Comparison of ENCODE assay signal across 14 cellular contexts in the genomic region with DNA sequence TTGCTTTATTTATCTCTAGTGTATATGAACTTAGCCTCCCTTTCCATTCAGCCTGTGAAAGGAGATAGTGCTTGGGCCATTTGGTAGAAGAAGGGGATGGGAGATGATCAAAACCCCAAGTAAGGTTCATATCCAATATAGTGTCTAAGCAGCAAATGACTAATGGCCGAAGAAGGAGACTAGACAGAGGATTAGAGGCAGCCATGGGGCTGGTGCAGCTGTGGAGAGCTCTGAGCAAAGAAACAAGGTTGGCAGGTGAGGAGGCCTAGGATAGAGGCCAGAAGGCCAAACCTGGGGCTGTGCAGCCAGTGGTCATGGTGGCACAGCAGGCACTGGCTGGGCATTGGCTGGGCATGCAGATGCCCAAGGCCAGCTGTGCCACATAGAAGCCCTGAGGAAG. TPM values are rescaled to one million over a fixed set of nuclear protein-coding genes. Genes with fewer than 3 reads are reported as not detected.
A peak's percentile ranks its signal among the peaks of the same experiment; 100 is the strongest.
DNase-seq lines count a peak whose midpoint lies in the region; ATAC-seq and TF ChIP-seq lines count a peak whose summit lies in the region.
"Had no signal": no experiment of that assay in that cellular context is flagged by ENCODE, and none has a peak within 500 bp of the region (broad histone marks: within the 10 kb centered on the region; RNA-seq: fewer than 3 reads in every experiment).

No MANE protein-coding gene starts in this region.

- H3K4me2 ChIP-seq in IMR-90 (ENCODE audit: low read depth, low read length) (no peak overlapping the region), neural cell (ENCODE audit: low read length) (no peak overlapping the region)

- peak overlapping the region; percentile 3 for H2AK9ac ChIP-seq in IMR-90 (replicated peaks; ENCODE audit: low read depth, low read length, poor library complexity)

- intact Hi-C loops in IMR-90 (cut with micrococcal nuclease) (no loop called here), dorsolateral prefrontal cortex (cut with DNase I) (no loop called here)

- H3K27me3 ChIP-seq in AG04450 (ENCODE audit: control insufficient read depth, insufficient read depth, low read length): no peaks in the 10 kb centered on the region
- no peaks in the 10 kb centered on the region for H3K27me3 ChIP-seq in IMR-90 (ENCODE audit: control insufficient read depth, insufficient read depth, low read length)
- H3K27me3 ChIP-seq in brain microvascular endothelial cell (replicated peaks): no peaks in the 10 kb centered on the region
- H3K27me3 ChIP-seq in neural cell (ENCODE audit: insufficient read depth, low read depth, low read length): no peaks in the 10 kb centered on the region
- H3K27me3 ChIP-seq in dorsolateral prefrontal cortex: no peaks in the 10 kb centered on the region
- H3K27me3 ChIP-seq: stomach had no signal

- in situ Hi-C loops in IMR-90 (cut with MboI; ENCODE audit: low sequenced_read_pairs) (no loop called here), brain microvascular endothelial cell (cut with HindIII; ENCODE audit: low pct_ligation_motif_present, low sequenced_read_pairs) (no loop called here)

- H2BK5ac ChIP-seq in IMR-90 (ENCODE audit: low read depth, low read length, poor library complexity, severe bottlenecking): peak overlapping the region; percentile 96

- TF ChIP-seq CTCF in AG04450 (IDR thresholded peaks at IDR 0.05; ENCODE audit: low read depth, low read length) (no peak), IMR-90 (conservative IDR thresholded peaks at IDR 0.05; ENCODE audit: low read depth, low read length) (no peak), brain microvascular endothelial cell (IDR thresholded peaks at IDR 0.05; ENCODE audit: low read depth, low read length, missing control alignments) (no peak), neural cell (IDR thresholded peaks at IDR 0.05; ENCODE audit: poor library complexity, severe bottlenecking) (no peak), dorsolateral prefrontal cortex (IDR thresholded peaks at IDR 0.05 in 54 of 56, conservative IDR thresholded peaks at IDR 0.05 in 2 of 56; ENCODE audit: low read depth in 1 of 56, partially characterized antibody in 56 of 56) (no peak)

- H4K20me1 ChIP-seq in IMR-90 (ENCODE audit: insufficient read depth, low read length) (no peaks in the 10 kb centered on the region), neural cell (ENCODE audit: insufficient read depth) (no peaks in the 10 kb centered on the region)

- H3K14ac ChIP-seq in IMR-90 (replicated peaks; ENCODE audit: low read depth, low read length): peak overlapping the region; percentile 97

- H3F3A ChIP-seq in neural cell (ENCODE audit: insufficient read depth, low read length, poor library complexity, severe bottlenecking): peaks cover 4% of the 10 kb centered on the region

- H3K9me3 ChIP-seq in AG04450 (ENCODE audit: control insufficient read depth, insufficient read depth, low read length) (peaks cover 2% of the 10 kb centered on the region; the same call in 1 of the 2 replicates), IMR-90 (ENCODE audit: control insufficient read depth, insufficient read depth, low read length) (no peaks in the 10 kb centered on the region), neural cell (ENCODE audit: low read length) (no peaks in the 10 kb centered on the region)
- H3K9me3 ChIP-seq: left ventricle myocardium inferior, stomach had no signal

- TF ChIP-seq RAD21 in IMR-90 (IDR thresholded peaks at IDR 0.05; ENCODE audit: low read length) (no peak), neural cell (conservative IDR thresholded peaks at IDR 0.05) (no peak)

- H2BK20ac ChIP-seq in IMR-90 (ENCODE audit: low read depth, low read length): peak overlapping the region; percentile 96

- no peak for TF ChIP-seq EP300 in neural cell (conservative IDR thresholded peaks at IDR 0.05; ENCODE audit: poor library complexity, severe bottlenecking)

- H3K9me1 ChIP-seq in IMR-90 (ENCODE audit: insufficient read depth, low read length): peaks cover 58% of the 10 kb centered on the region

- no peaks in the 10 kb centered on the region for H3K9me2 ChIP-seq in neural cell (ENCODE audit: insufficient read depth, low read length)

- H3K4ac ChIP-seq in IMR-90 (ENCODE audit: low read depth, low read length): peak overlapping the region; percentile 99

- no peak for TF ChIP-seq POLR2A in IMR-90 (IDR thresholded peaks at IDR 0.05; ENCODE audit: low read depth, low read length)

- BruUV-seq in IMR-90 (replicated peaks; lab: Mats Ljungman, UMichigan): no TSS peak

- peak overlapping the region; percentile 98 for H3K23ac ChIP-seq in IMR-90 (ENCODE audit: low read depth, low read length)

- H3K9ac ChIP-seq in IMR-90 (ENCODE audit: low read depth, low read length) (no peak overlapping the region), neural cell (ENCODE audit: low read length) (no peak overlapping the region)

- H2BK15ac ChIP-seq in IMR-90 (ENCODE audit: low read depth, low read length): peak overlapping the region; percentile 63; the same call in 2 of the 3 replicates

- WGBS in IMR-90 (ENCODE audit: extremely low coverage in 2 of 2, insufficient read length in 1 of 2), 2 experiments: 50% methylated on average over 1 of the region's 1 CpG; no CpG with 5 or more reads in 1 of the 2 experiments

- H3K36me3 ChIP-seq in IMR-90 (ENCODE audit: control insufficient read depth, insufficient read depth, low read length) (no peaks in the 10 kb centered on the region), brain microvascular endothelial cell (replicated peaks) (no peaks in the 10 kb centered on the region), neural cell (ENCODE audit: insufficient read depth, low read length) (no peaks in the 10 kb centered on the region)
- H3K36me3 ChIP-seq: left ventricle myocardium inferior, stomach had no signal

- H3K18ac ChIP-seq in IMR-90 (ENCODE audit: low read depth, low read length): peak overlapping the region; percentile 38

- no peak for ATAC-seq in IMR-90 (ENCODE audit: low read depth)

- H2AK5ac ChIP-seq in IMR-90 (ENCODE audit: low read depth, low read length): peak overlapping the region; percentile 100

- no peak overlapping the region for H3K56ac ChIP-seq in IMR-90 (ENCODE audit: extremely low read depth, insufficient read depth, low read length)

- peak overlapping the region; percentile 21 for H4K5ac ChIP-seq in IMR-90 (ENCODE audit: low read depth, low read length)

- POLR2A ChIA-PET in AG04450 (lab: Yijun Ruan, JAX) (interaction anchor here (0.6 to 0.8 kb wide), 2 partner anchors 26 to 164 kb away, joined by 4 to 10 read pairs; partner anchors contain the start of gene TMEM209), IMR-90 (lab: Charles Lee; ENCODE audit: unreplicated experiment) (no interaction called here)

- peaks cover 0 to 26% of the 10 kb centered on the region in 2 experiments; a peak in 1 of 4 replicates for H3K79me1 ChIP-seq in IMR-90 (ENCODE audit: low read depth in 1 of 2, low read length in 2 of 2)

- DNase-seq in AG04450 (ENCODE audit: low read depth, low spot score) (no peak), IMR-90 (no peak), brain microvascular endothelial cell (peak; percentile 32), dorsolateral prefrontal cortex (no peak), GM19238 (ENCODE audit: insufficient read length, low spot score) (no peak), NCI-H2081 treated with DMSO at 0.1 percent for 48 hours (lab: John Stamatoyannopoulos, UW) (no peak)
- DNase-seq in stimulated activated CD4-positive, alpha-beta T cell treated with anti-CD3 and anti-CD28 coated beads, Interleukin-2, amount 100 ng/mL, for 24 hours: no peak
- DNase-seq: activated B cell treated with CpG ODN at 0.5 μM for 24 hours; activated naive CD4-positive, alpha-beta T cell treated with anti-CD3 and anti-CD28 coated beads, Interleukin-2, amount 50 U/mL, for 16 hours; left ventricle myocardium inferior; NCI-H1436; NCI-H510A; stomach had no signal

- dilution Hi-C loops in IMR-90 (cut with HindIII; ENCODE audit: low sequenced_read_pairs, unreplicated experiment): no loop called here

- peak overlapping the region; percentile 28 to 96; a peak in 3 of 4 replicates for H4K8ac ChIP-seq in IMR-90 (ENCODE audit: low read depth in 2 of 2, low read length in 2 of 2)

- H3K79me2 ChIP-seq in neural cell (replicated peaks; ENCODE audit: insufficient read depth, low read length): no peaks in the 10 kb centered on the region

- H4K91ac ChIP-seq in IMR-90 (ENCODE audit: insufficient read depth, low read depth, low read length): peak overlapping the region; percentile 95

- peak overlapping the region; percentile 11 for H2AFZ ChIP-seq in IMR-90 (replicated peaks; ENCODE audit: low read length, poor library complexity)
- no peak overlapping the region for H2AFZ ChIP-seq in neural cell (ENCODE audit: low read depth, low read length)

- H2BK120ac ChIP-seq in IMR-90 (ENCODE audit: low read depth, low read length): peak overlapping the region; percentile 98

- peaks cover 60% of the 10 kb centered on the region for H3K4me1 ChIP-seq in IMR-90 (ENCODE audit: control insufficient read depth, insufficient read depth, low read length)

- CTCF ChIA-PET in AG04450 (lab: Charles Lee): no interaction called here
- CTCF ChIA-PET in IMR-90 (lab: Yijun Ruan, JAX): no interaction called here

- no peak overlapping the region for H3K4me3 ChIP-seq in AG04450 (ENCODE audit: low read depth, low read length)
- H3K4me3 ChIP-seq in IMR-90 (ENCODE audit: insufficient read depth, low read depth, low read length): no peak overlapping the region
- no peak overlapping the region for H3K4me3 ChIP-seq in brain microvascular endothelial cell (ENCODE audit: low read depth, low read length)
- H3K4me3 ChIP-seq in neural cell (ENCODE audit: low read length): no peak overlapping the region
- no peak overlapping the region for H3K4me3 ChIP-seq in dorsolateral prefrontal cortex
- H3K4me3 ChIP-seq: left ventricle myocardium inferior, stomach had no signal

- H3K27ac ChIP-seq in AG04450 (ENCODE audit: low read depth, low read length): peak overlapping the region; percentile 31
- H3K27ac ChIP-seq in IMR-90 (ENCODE audit: insufficient read depth, low read length): peak overlapping the region; percentile 76
- H3K27ac ChIP-seq in brain microvascular endothelial cell: peak overlapping the region; percentile 67
- peak overlapping the region; percentile 4 for H3K27ac ChIP-seq in neural cell (ENCODE audit: low read length)
- H3K27ac ChIP-seq in dorsolateral prefrontal cortex: no peak overlapping the region

RNA-seq across cellular contexts. Expression of gene CPA1, which starts 10.5 kb away (rescaled TPM):
- polyA plus RNA-seq in AG04450 (2011; rRNA removed) (0.07 and 0.09 TPM in 2 replicates), IMR-90 (2012; rRNA removed) (not detected in 2 replicates), neural cell (not detected in 2 replicates)
- polyA minus RNA-seq in AG04450 (2011; rRNA and poly(A)+ RNA removed): not detected in 2 replicates
- total RNA-seq in IMR-90 (2012; rRNA removed) (not detected in 2 replicates), dorsolateral prefrontal cortex (under 1 TPM in 4 of 120 experiments, not detected in 116; 0.45 to 0.63 (median 0.56) TPM)
- 0.07 TPM in 1 of 2 replicates, not detected in the other for polyA plus RNA-seq in IMR-90 (2012; cell fraction: cytosol; rRNA removed)
- 0.26 and 0.32 TPM in 2 replicates for polyA plus RNA-seq in IMR-90 (2012; cell fraction: nucleus; rRNA removed; ENCODE audit: low replicate concordance)
- polyA minus RNA-seq in neural cell: not detected in 2 replicates
- total RNA-seq: activated B cell treated with CpG ODN at 0.5 μM for 24 hours, left ventricle myocardium inferior, stomach had no signal

RNA-seq across cellular contexts. Expression of gene CPA5, which starts 25.2 kb away (rescaled TPM):
- 0.14 and 0.16 TPM in 2 replicates for polyA plus RNA-seq in AG04450 (2011; rRNA removed)
- 0.23 TPM in 1 of 2 replicates, not detected in the other for polyA minus RNA-seq in AG04450 (2011; rRNA and poly(A)+ RNA removed)
- total RNA-seq in IMR-90 (2012; rRNA removed): under 0.01 TPM in 1 of 2 replicates, not detected in the other
- 0.53 and 0.86 TPM in 2 replicates for polyA plus RNA-seq in IMR-90 (2012; rRNA removed)
- polyA plus RNA-seq in IMR-90 (2012; cell fraction: cytosol; rRNA removed): 0.32 and 0.45 TPM in 2 replicates
- 0.72 and 0.95 TPM in 2 replicates for polyA plus RNA-seq in IMR-90 (2012; cell fraction: nucleus; rRNA removed; ENCODE audit: low replicate concordance)
- not detected in 2 replicates for polyA plus RNA-seq in neural cell
- polyA minus RNA-seq in neural cell: 0.46 and 0.49 TPM in 2 replicates
- 1 to 10 TPM in 16 of 120 experiments, under 1 TPM in 20, not detected in 84; 0.19 to 2.7 (median 0.81) TPM for total RNA-seq in dorsolateral prefrontal cortex
- total RNA-seq: activated B cell treated with CpG ODN at 0.5 μM for 24 hours, left ventricle myocardium inferior, stomach had no signal

Comparison
In these comparisons a context has a peak if more than half of its experiments do, and no peak if none do; other contexts are left out.
1. H3K27ac ChIP-seq: peak in AG04450 (single experiment), IMR-90 (single experiment), brain microvascular endothelial cell (single experiment) and neural cell (single experiment); none in dorsolateral prefrontal cortex (0 of 59).